ENCODE assay signal across 8 cellular contexts in the genomic region with DNA sequence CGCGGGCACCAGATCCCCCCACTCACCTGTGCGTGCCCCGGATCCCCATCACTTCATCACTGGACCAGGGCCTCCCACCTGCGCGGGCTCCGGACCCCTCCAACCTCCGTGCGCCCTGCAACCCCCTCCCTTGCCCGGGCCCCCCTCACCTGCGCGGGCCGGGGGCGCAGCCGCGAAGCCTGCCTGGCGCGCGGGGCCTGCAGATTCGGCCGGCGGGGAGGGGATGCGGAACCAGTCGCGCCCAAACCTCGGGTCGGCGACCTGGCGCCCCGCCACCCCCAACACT. TPM values are rescaled to one million over a fixed set of nuclear protein-coding genes. Genes with fewer than 3 reads are reported as not detected.
DNase-seq lines count a peak whose midpoint lies in the region; TF ChIP-seq lines count a peak whose summit lies in the region.

No MANE protein-coding gene starts in this region.

- peak overlapping the region; percentile 38 for H3K27ac ChIP-seq in CD8-positive, alpha-beta memory T cell (ENCODE audit: low read depth, low read length)
- H3K27ac ChIP-seq in MM.1S (ENCODE audit: low read length) = no peak overlapping the region

- peaks cover 13% of the 10 kb centered on the region; the same call in 1 of the 2 replicates for H3K79me2 ChIP-seq in MM.1S (ENCODE audit: low read length)

- CTCF ChIA-PET in CD8-positive, alpha-beta memory T cell (lab: Charles Lee) = interaction anchor here (0.6 to 0.9 kb wide), 2 partner anchors 15 to 20 kb away, joined by 3 read pairs; no protein-coding TSS in a partner anchor

- peaks cover 0 to 3% (median under 1%) of the 10 kb centered on the region in 3 donors for H3K36me3 Mint-ChIP-seq in CD8-positive, alpha-beta memory T cell
- H3K36me3 Mint-ChIP-seq in endothelial cell (ENCODE audit: low read depth, unreplicated experiment) = peaks cover 7% of the 10 kb centered on the region

- no peak overlapping the region for H3K27ac Mint-ChIP-seq in CD8-positive, alpha-beta memory T cell
- H3K27ac Mint-ChIP-seq in endothelial cell (ENCODE audit: unreplicated experiment) = no peak overlapping the region

- TF ChIP-seq CTCF in MM.1S (IDR thresholded peaks at IDR 0.05; ENCODE audit: low read length) (no peak), endothelial cell (IDR thresholded peaks at IDR 0.05; ENCODE audit: unreplicated experiment) (no peak)

- H3K9ac ChIP-seq in MM.1S (ENCODE audit: low read length) = peak overlapping the region; percentile 86

- H3K4me1 Mint-ChIP-seq in CD8-positive, alpha-beta memory T cell = peaks cover 11 to 22% (median 14%) of the 10 kb centered on the region in 3 donors
- peaks cover 6% of the 10 kb centered on the region for H3K4me1 Mint-ChIP-seq in endothelial cell (ENCODE audit: unreplicated experiment)

- H3K36me3 ChIP-seq in CD8-positive, alpha-beta memory T cell (ENCODE audit: insufficient read depth, low read length) = no peaks in the 10 kb centered on the region
- no peaks in the 10 kb centered on the region for H3K36me3 ChIP-seq in MM.1S (replicated peaks; ENCODE audit: insufficient read depth, low read length)
- H3K36me3 ChIP-seq in neuron (ENCODE audit: insufficient read depth, low read length) = peaks cover 22% of the 10 kb centered on the region

- no peaks in the 10 kb centered on the region for H3F3A ChIP-seq in MM.1S (ENCODE audit: insufficient read depth, low read length)

- peak overlapping the region; percentile 98 for H2AFZ ChIP-seq in MM.1S (ENCODE audit: low read length)
- peak overlapping the region; percentile 70 for H2AFZ ChIP-seq in neuron (ENCODE audit: low read depth, low read length)

- POLR2A ChIA-PET in CD8-positive, alpha-beta memory T cell (lab: Charles Lee) = interaction anchor here (0.6 to 5.2 kb wide), 6 partner anchors 12 to 767 kb away, joined by 3 to 44 read pairs (median 4); a partner anchor contains a TSS

- DNase-seq in CD8-positive, alpha-beta memory T cell = no peak
- DNase-seq in MM.1S (no peak), endothelial cell (ENCODE audit: low spot score) (no peak), NCI-H748 (lab: John Stamatoyannopoulos, UW; ENCODE audit: unreplicated experiment) (no peak), D341Med (ENCODE audit: low spot score) (no peak), nucleus accumbens (lab: John Stamatoyannopoulos, UW) (no peak), amygdala (lab: John Stamatoyannopoulos, UW) (no peak)

- H3K4me3 Mint-ChIP-seq in CD8-positive, alpha-beta memory T cell = peak overlapping the region; percentile 72 to 90 (median 80)
- peak overlapping the region; percentile 82 for H3K4me3 Mint-ChIP-seq in endothelial cell (ENCODE audit: unreplicated experiment)

- peak overlapping the region; percentile 71 for H3K4me3 ChIP-seq in CD8-positive, alpha-beta memory T cell (ENCODE audit: low read length)
- H3K4me3 ChIP-seq in MM.1S (ENCODE audit: low read length) (peak overlapping the region; percentile 97), neuron (ENCODE audit: low read length) (peak overlapping the region; percentile 78)

- no peaks in the 10 kb centered on the region for H4K20me1 ChIP-seq in MM.1S (ENCODE audit: insufficient read depth, low read length)

- no peaks in the 10 kb centered on the region for H3K9me2 ChIP-seq in MM.1S (replicated peaks; ENCODE audit: insufficient read depth, low read length)

- no peaks in the 10 kb centered on the region for H3K9me3 Mint-ChIP-seq in CD8-positive, alpha-beta memory T cell
- H3K9me3 Mint-ChIP-seq in endothelial cell (ENCODE audit: unreplicated experiment) = no peaks in the 10 kb centered on the region

- peaks cover 0 to 3% of the 10 kb centered on the region in 2 donors for H3K27me3 Mint-ChIP-seq in CD8-positive, alpha-beta memory T cell
- peaks cover 2% of the 10 kb centered on the region for H3K27me3 Mint-ChIP-seq in endothelial cell (ENCODE audit: unreplicated experiment)

- peak overlapping the region; percentile 95 for H3K4me2 ChIP-seq in MM.1S (ENCODE audit: low read depth, low read length)

- H3K9me3 ChIP-seq in CD8-positive, alpha-beta memory T cell (ENCODE audit: low read length) = no peaks in the 10 kb centered on the region
- H3K9me3 ChIP-seq in MM.1S (replicated peaks; ENCODE audit: insufficient read depth, low read length) = no peaks in the 10 kb centered on the region
- H3K9me3 ChIP-seq in neuron (ENCODE audit: low read length) = no peaks in the 10 kb centered on the region

- peaks cover 18% of the 10 kb centered on the region for H3K4me1 ChIP-seq in CD8-positive, alpha-beta memory T cell (ENCODE audit: insufficient read depth, low read length)
- peaks cover 14% of the 10 kb centered on the region for H3K4me1 ChIP-seq in MM.1S (ENCODE audit: low read length)
- peaks cover 15% of the 10 kb centered on the region for H3K4me1 ChIP-seq in neuron (ENCODE audit: insufficient read depth, low read length)

- H3K27me3 ChIP-seq in CD8-positive, alpha-beta memory T cell (ENCODE audit: insufficient read depth, low read length, poor library complexity, severe bottlenecking) = no peaks in the 10 kb centered on the region
- H3K27me3 ChIP-seq in MM.1S (replicated peaks; ENCODE audit: insufficient read depth, low read length) (peaks cover 20% of the 10 kb centered on the region; the same call in 1 of the 2 replicates), neuron (ENCODE audit: insufficient read depth, low read length) (no peaks in the 10 kb centered on the region)

RNA-seq across cellular contexts. Expression of a gene that starts 0.2 kb away (rescaled TPM):
- 10 to 100 TPM; 13.2 to 13.3 TPM for total RNA-seq in CD8-positive, alpha-beta memory T cell
- 6.5 TPM for polyA plus RNA-seq in CD8-positive, alpha-beta memory T cell
- 21.1 TPM for total RNA-seq in endothelial cell (ENCODE audit: unreplicated experiment)

RNA-seq across cellular contexts. Expression of a gene that starts 16.3 kb away (rescaled TPM):
- total RNA-seq in CD8-positive, alpha-beta memory T cell = 10 to 100 TPM; 41.2 to 44.2 TPM
- polyA plus RNA-seq in CD8-positive, alpha-beta memory T cell = 6.2 TPM
- total RNA-seq in endothelial cell (ENCODE audit: unreplicated experiment) = 43.8 TPM

RNA-seq across cellular contexts. Expression of a gene that starts 16.6 kb away (rescaled TPM):
- 100 to 1,000 TPM; 136 to 138 TPM for total RNA-seq in CD8-positive, alpha-beta memory T cell
- 76.4 TPM for polyA plus RNA-seq in CD8-positive, alpha-beta memory T cell
- total RNA-seq in endothelial cell (ENCODE audit: unreplicated experiment) = 31.2 TPM

RNA-seq across cellular contexts. Expression of a gene that starts 56.5 kb away (rescaled TPM):
- under 1 TPM; 0.29 to 0.55 TPM for total RNA-seq in CD8-positive, alpha-beta memory T cell
- not detected for polyA plus RNA-seq in CD8-positive, alpha-beta memory T cell
- total RNA-seq in endothelial cell (ENCODE audit: unreplicated experiment) = 7.7 TPM

RNA-seq across cellular contexts. Expression of a gene that starts 57.3 kb away (rescaled TPM):
- not detected for total RNA-seq in CD8-positive, alpha-beta memory T cell
- polyA plus RNA-seq in CD8-positive, alpha-beta memory T cell = not detected
- not detected for total RNA-seq in endothelial cell (ENCODE audit: unreplicated experiment)
